In the genomic region with DNA sequence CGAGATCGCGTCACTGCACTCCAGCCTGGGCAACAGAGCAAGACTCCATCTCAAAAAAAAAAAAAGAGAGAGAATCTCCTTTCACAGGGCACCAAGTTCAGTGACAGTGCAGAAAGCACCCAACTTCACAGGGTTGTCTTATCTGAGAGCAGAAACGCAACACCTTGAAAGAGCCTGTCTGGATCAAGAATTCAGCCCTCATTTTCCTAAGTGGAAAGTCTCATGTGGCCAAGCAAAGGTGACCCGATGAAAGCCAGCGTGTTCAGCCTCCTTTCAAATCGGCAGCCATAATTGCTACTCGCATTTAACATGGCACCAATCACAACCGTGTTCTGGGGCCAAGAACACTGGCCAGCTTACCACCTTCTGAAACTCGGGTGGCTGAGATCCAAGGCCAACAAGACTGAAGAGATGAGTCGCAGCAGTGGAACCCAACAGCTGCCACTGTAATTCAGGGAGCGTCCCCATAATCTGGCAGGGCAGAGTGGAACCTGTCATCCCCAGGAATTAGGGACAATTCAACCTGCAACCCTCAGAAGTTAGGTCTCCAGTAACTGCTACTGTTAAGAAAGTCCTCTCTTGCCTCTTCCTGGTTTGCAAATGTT, we compare ENCODE assay signal across 1 cellular context.
TF ChIP-seq lines count a peak whose summit lies in the region.

No MANE protein-coding gene starts in this region.

TF ChIP-seq in IMR-90, 13 proteins besides CTCF, POLR2A, EP300 and RAD21:
- TF ChIP-seq SMC3 (IDR thresholded peaks at IDR 0.05; ENCODE audit: low read depth, low read length) (no peak), FOS (IDR thresholded peaks at IDR 0.05; ENCODE audit: low read depth, low read length) (no peak), MXI1 (IDR thresholded peaks at IDR 0.05; ENCODE audit: borderline replicate concordance, low read depth, low read length) (no peak), RCOR1 (IDR thresholded peaks at IDR 0.05; ENCODE audit: insufficient replicate concordance, low read length) (no peak), NFE2L2 (IDR thresholded peaks at IDR 0.05; ENCODE audit: low read depth, low read length) (no peak), CHD1 (IDR thresholded peaks at IDR 0.05; ENCODE audit: low read depth, low read length) (no peak), MAZ (IDR thresholded peaks at IDR 0.05; ENCODE audit: borderline replicate concordance, low read depth, low read length) (no peak), BHLHE40 (IDR thresholded peaks at IDR 0.05; ENCODE audit: low read depth, low read length) (no peak), CEBPB (IDR thresholded peaks at IDR 0.05; ENCODE audit: low read depth, low read length) (no peak)
- TF ChIP-seq, protein P1, sequence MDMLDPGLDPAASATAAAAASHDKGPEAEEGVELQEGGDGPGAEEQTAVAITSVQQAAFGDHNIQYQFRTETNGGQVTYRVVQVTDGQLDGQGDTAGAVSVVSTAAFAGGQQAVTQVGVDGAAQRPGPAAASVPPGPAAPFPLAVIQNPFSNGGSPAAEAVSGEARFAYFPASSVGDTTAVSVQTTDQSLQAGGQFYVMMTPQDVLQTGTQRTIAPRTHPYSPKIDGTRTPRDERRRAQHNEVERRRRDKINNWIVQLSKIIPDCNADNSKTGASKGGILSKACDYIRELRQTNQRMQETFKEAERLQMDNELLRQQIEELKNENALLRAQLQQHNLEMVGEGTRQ (IDR thresholded peaks at IDR 0.05; ENCODE audit: low read depth, low read length), result no peak
